Comparison of ENCODE assay signal across 9 cellular contexts in genomic region chr3:45597166-45597565, GRCh38. TPM values are rescaled to one million over a fixed set of nuclear protein-coding genes. Genes with fewer than 3 reads are reported as not detected.
DNase-seq lines count a peak whose midpoint lies in the region; ATAC-seq, FAIRE-seq and TF ChIP-seq lines count a peak whose summit lies in the region.
"Had no signal": no experiment of that assay in that cellular context is flagged by ENCODE, and none has a peak within 500 bp of the region (broad histone marks: within the 10 kb centered on the region; RNA-seq: fewer than 3 reads in every experiment).

No MANE protein-coding gene starts in this region.

- CTCF ChIA-PET in GM12878 (lab: Yijun Ruan, JAX): interaction anchor here (0.7 to 7.1 kb wide), 15 partner anchors 9 to 88 kb away, joined by 3 to 78 read pairs (median 4); no protein-coding TSS in a partner anchor

- intact Hi-C loops in GM12878 (cut with micrococcal nuclease; ENCODE audit: unreplicated experiment): loop anchor here (5.0 to 10.0 kb wide), 3 partner anchors 45 to 268 kb away; no protein-coding TSS in a partner anchor

- H3K9me2 ChIP-seq in Karpas-422 (replicated peaks; ENCODE audit: insufficient read depth, low read length): no peaks in the 10 kb centered on the region

- POLR2A ChIA-PET in GM12878 (lab: Charles Lee): interaction anchor here (0.8 to 2.6 kb wide), 5 partner anchors 16 to 62 kb away, joined by 3 to 12 read pairs (median 9); no protein-coding TSS in a partner anchor

- H3K9ac ChIP-seq in Karpas-422 (ENCODE audit: low read length): no peak overlapping the region
- peak overlapping the region; percentile 63 for H3K9ac ChIP-seq in GM12878 (ENCODE audit: control insufficient read depth, insufficient read depth, low read length)

- no peak for TF ChIP-seq EP300 in GM12878 (IDR thresholded peaks at IDR 0.05; ENCODE audit: borderline replicate concordance in 1 of 2, control insufficient read depth in 1 of 2, low read depth in 2 of 2, low read length in 2 of 2)

- SMC1A ChIA-PET in GM12878 (lab: Charles Lee; ENCODE audit: uncharacterized antibody, unreplicated experiment): interaction anchor here (0.8 to 5.6 kb wide), 17 partner anchors 9 to 555 kb away, joined by 3 to 56 read pairs (median 5); no protein-coding TSS in a partner anchor

- TF ChIP-seq CTCF in GM12878 (IDR thresholded peaks at IDR 0.05 in 2 of 3, conservative IDR thresholded peaks at IDR 0.05 in 1 of 3; ENCODE audit: control insufficient read depth in 2 of 3, extremely low read depth in 1 of 3, insufficient read depth in 1 of 3, low read depth in 3 of 3, low read length in 3 of 3): no peak

- H4K20me1 ChIP-seq in Karpas-422 (ENCODE audit: insufficient read depth, low read depth, low read length): peaks cover 41% of the 10 kb centered on the region; the same call in 1 of the 2 replicates
- H4K20me1 ChIP-seq in GM12878 (ENCODE audit: control insufficient read depth, insufficient read depth): peaks cover 12% of the 10 kb centered on the region

- no peak for FAIRE-seq in GM12878 (lab: Jason Lieb, UNC)
- FAIRE-seq: TTC549 had no signal

- ATAC-seq in GM12878: no peak

- TF ChIP-seq RAD21 in GM12878 (IDR thresholded peaks at IDR 0.05; ENCODE audit: insufficient read depth, low read depth, low read length): no peak

- BruUV-seq in GM12878 (replicated peaks; lab: Mats Ljungman, UMichigan): no TSS peak

- H3K9me3 ChIP-seq in Karpas-422 (ENCODE audit: low read length): no peaks in the 10 kb centered on the region
- H3K9me3 ChIP-seq in GM12878 (replicated peaks; ENCODE audit: control insufficient read depth, insufficient read depth, low read length): no peaks in the 10 kb centered on the region
- H3K9me3 ChIP-seq in muscle layer of duodenum (ENCODE audit: control insufficient read depth in 1 of 2, low read length in 2 of 2): no peaks in the 10 kb centered on the region

- H3K27me3 ChIP-seq in Karpas-422 (ENCODE audit: low read length) (no peaks in the 10 kb centered on the region), GM12878 (replicated peaks in 1 of 2; ENCODE audit: control insufficient read depth in 2 of 2, insufficient read depth in 2 of 2, low read length in 1 of 2) (no peaks in the 10 kb centered on the region), muscle layer of duodenum (ENCODE audit: low read depth, low read length) (no peaks in the 10 kb centered on the region)

- H3K4me1 ChIP-seq in Karpas-422 (ENCODE audit: low read length) (peaks cover 46% of the 10 kb centered on the region), GM12878 (ENCODE audit: control insufficient read depth, insufficient read depth, low read length) (peaks cover 27% of the 10 kb centered on the region), muscle layer of duodenum (ENCODE audit: control insufficient read depth in 1 of 2, insufficient read depth in 2 of 2, low read length in 2 of 2) (peaks cover 23 to 58% of the 10 kb centered on the region in 2 donors)

- H2AFZ ChIP-seq in Karpas-422 (ENCODE audit: low read length): no peak overlapping the region
- H2AFZ ChIP-seq in GM12878 (ENCODE audit: control insufficient read depth, low read depth, low read length): no peak overlapping the region

- no peaks in the 10 kb centered on the region for H3K79me2 ChIP-seq in Karpas-422 (ENCODE audit: low read length)
- peaks cover 84% of the 10 kb centered on the region for H3K79me2 ChIP-seq in GM12878 (ENCODE audit: control insufficient read depth, insufficient read depth, low read length)

- TF ChIP-seq POLR2A in GM12878 (IDR thresholded peaks at IDR 0.05; ENCODE audit: low read depth, low read length): no peak

- in situ Hi-C loops in ACHN (cut with HindIII; ENCODE audit: low pct_ligation_motif_present, low pct_unique_long_range_greater_than_20kb, low sequenced_read_pairs): no loop called here
- in situ Hi-C loops in GM12878 (cut with MboI): loop anchor here (5.0 kb wide), 1 partner anchor 60 kb away; no protein-coding TSS in a partner anchor
- in situ Hi-C loops in KBM-7 (cut with MboI; ENCODE audit: low pct_unique_long_range_greater_than_20kb, low sequenced_read_pairs): loop anchor here (10.0 kb wide), 1 partner anchor 58 kb away; no protein-coding TSS in a partner anchor

- H3K27ac ChIP-seq in Karpas-422 (ENCODE audit: low read length): no peak overlapping the region
- H3K27ac ChIP-seq in GM12878 (ENCODE audit: control insufficient read depth, insufficient read depth): peak overlapping the region; percentile 89
- no peak overlapping the region for H3K27ac ChIP-seq in muscle layer of duodenum (ENCODE audit: low read length)

- H3K4me2 ChIP-seq in Karpas-422 (ENCODE audit: low read depth, low read length, poor library complexity, severe bottlenecking): peak overlapping the region; percentile 30
- peak overlapping the region; percentile 82 for H3K4me2 ChIP-seq in GM12878 (ENCODE audit: control insufficient read depth, insufficient read depth)

- H3K36me3 ChIP-seq in Karpas-422 (ENCODE audit: insufficient read depth, low read length) (no peaks in the 10 kb centered on the region), GM12878 (ENCODE audit: control insufficient read depth in 2 of 2, insufficient read depth in 2 of 2, low read length in 1 of 2) (peaks cover 5 to 15% of the 10 kb centered on the region in 2 experiments; a peak in 3 of 4 replicates), muscle layer of duodenum (ENCODE audit: control insufficient read depth in 1 of 2, insufficient read depth in 2 of 2, low read length in 2 of 2) (peaks cover 0 to 3% of the 10 kb centered on the region in 2 donors)

- DNase-seq in ACHN (peak; percentile 20), Karpas-422 (no peak), GM12878 (ENCODE audit: low read depth, low spot score) (no peak), activated gamma-delta T cell treated with Interleukin-2 at 50 U/mL for 16 hours (no peak), superior temporal gyrus (ENCODE audit: extremely low spot score) (no peak), NCI-H510A treated with DMSO at 0.1 percent for 48 hours (lab: John Stamatoyannopoulos, UW) (no peak), KBM-7 (no peak)

- WGBS in GM12878 (ENCODE audit: insufficient coverage, insufficient replicate concordance, low lambda C conversion rate, missing lambda C conversion rate): 2% methylated on average over 4 of the region's 4 CpGs

- no peak overlapping the region for H3K4me3 ChIP-seq in Karpas-422 (ENCODE audit: low read length)
- peak overlapping the region; percentile 81 for H3K4me3 ChIP-seq in GM12878
- H3K4me3 ChIP-seq in muscle layer of duodenum (ENCODE audit: low read depth in 1 of 2, low read length in 2 of 2): peak overlapping the region; percentile 1 to 80

- RAD21 ChIA-PET in GM12878 (lab: Charles Lee; ENCODE audit: unreplicated experiment): interaction anchor here (1.0 to 6.8 kb wide), 5 partner anchors 15 to 67 kb away, joined by 4 to 69 read pairs (median 15); no protein-coding TSS in a partner anchor

TF ChIP-seq in GM12878, 131 proteins besides CTCF, POLR2A, EP300 and RAD21:
- TF ChIP-seq RUNX3 (IDR thresholded peaks at IDR 0.05; ENCODE audit: low read length): peak; percentile 54
- 0 out of 2 replicates have a peak, but pooled peaks have one; percentile 13 for TF ChIP-seq CBFB (IDR thresholded peaks at IDR 0.05; ENCODE audit: low read depth)
- no peak for TF ChIP-seq ZBTB4 (CRISPR knock-in tag; IDR thresholded peaks at IDR 0.05)

RNA-seq across cellular contexts. Expression of gene LIMD1, which starts 2.6 kb away (rescaled TPM):
- 3.5 and 5.7 TPM in 2 replicates for total RNA-seq in Karpas-422 (2014; rRNA removed; shearing (Covaris generic); ENCODE audit: low replicate concordance)
- 181 and 205 TPM in 2 replicates for total RNA-seq in GM12878 (2013; cell fraction: nucleolus; rRNA removed)
- total RNA-seq in GM12878 (2014; rRNA removed) (26.4 and 27.3 TPM in 2 replicates), GM12878 (2014; rRNA removed; fragmentation: Illumina TruSeq; extraction: Trizol) (21.5 and 21.7 TPM in 2 replicates), GM12878 (2021) (47.2 and 54.5 TPM in 2 replicates)
- polyA plus RNA-seq in GM12878 (2011; ENCODE audit: low read depth): 17.9 TPM
- polyA plus RNA-seq in GM12878 (2011; rRNA removed) (32.2 and 43.1 TPM in 2 replicates), GM12878 (2014; fragmentation: Illumina TruSeq; extraction: Trizol) (19.8 and 23.7 TPM in 2 replicates), GM12878 (2014; fragmentation: Nextera tagmentation; extraction: Ambion mirVana) (1 to 10 TPM; 1.7 to 2.9 TPM), GM12878 (2014; rRNA removed) (37.6 and 37.8 TPM in 2 replicates), GM12878 (2016; fragmentation: Nextera tagmentation; extraction: Ambion mirVana) (10 to 100 TPM; 20.5 to 23.3 TPM)
- polyA plus RNA-seq in GM12878 (2011; cell fraction: cytosol; rRNA removed): 44.6 and 49.4 TPM in 2 replicates
- 123 and 153 TPM in 2 replicates for polyA plus RNA-seq in GM12878 (2011; cell fraction: nucleus; rRNA removed)
- 34.5 and 37.3 TPM in 2 replicates for polyA plus RNA-seq in GM12878 (2012)
- 54.3 and 118 TPM in 2 replicates for polyA minus RNA-seq in GM12878 (2011; rRNA and poly(A)+ RNA removed)
- 32.5 and 37.2 TPM in 2 replicates for polyA minus RNA-seq in GM12878 (2011; cell fraction: cytosol; rRNA and poly(A)+ RNA removed)
- 45.0 and 74.1 TPM in 2 replicates for polyA minus RNA-seq in GM12878 (2011; cell fraction: nucleus; rRNA and poly(A)+ RNA removed)
